Comparison of ENCODE assay signal across 16 cellular contexts in genomic region chr2:226669905-226670304, GRCh38.
DNase-seq lines count a peak whose midpoint lies in the region; ATAC-seq and TF ChIP-seq lines count a peak whose summit lies in the region.
"Had no signal": no experiment of that assay in that cellular context is flagged by ENCODE, and none has a peak within 500 bp of the region (broad histone marks: within the 10 kb centered on the region; RNA-seq: fewer than 3 reads in every experiment).

No MANE protein-coding gene starts in this region.

- ATAC-seq in GM18870 (IDR thresholded peaks at IDR 0.05; ENCODE audit: unreplicated experiment), result peak; percentile 59
- peak; percentile 77 for ATAC-seq in GM21526 (IDR thresholded peaks at IDR 0.05; ENCODE audit: low FRiP score, unreplicated experiment)
- peak; percentile 59 for ATAC-seq in HG03280 (IDR thresholded peaks at IDR 0.05; ENCODE audit: unreplicated experiment)
- peak; percentile 31 for ATAC-seq in memory B cell (ENCODE audit: low read depth)
- no peak for ATAC-seq in activated CD8-positive, alpha-beta T cell treated with anti-CD3 and anti-CD28 coated beads for 36 hours

- H3K4me1 Mint-ChIP-seq in memory B cell, result peaks cover 3% of the 10 kb centered on the region
- peaks cover 3% of the 10 kb centered on the region for H3K4me1 Mint-ChIP-seq in activated CD8-positive, alpha-beta T cell treated with anti-CD3 and anti-CD28 coated beads for 36 hours (ENCODE audit: low read depth)

- no peak for TF ChIP-seq POLR2A in lower leg skin (IDR thresholded peaks at IDR 0.05)

- intact Hi-C loops in activated CD8-positive, alpha-beta T cell treated with anti-CD3 and anti-CD28 coated beads for 36 hours (cut with micrococcal nuclease), result no loop called here
- intact Hi-C loops in lower leg skin (cut with DNase I; ENCODE audit: low total_unique reads), result no loop called here

- H3K4me3 Mint-ChIP-seq in memory B cell, result no peak overlapping the region
- H3K4me3 Mint-ChIP-seq in activated CD8-positive, alpha-beta T cell treated with anti-CD3 and anti-CD28 coated beads for 36 hours, result no peak overlapping the region
- H3K4me3 Mint-ChIP-seq: activated CD4-positive, alpha-beta T cell treated with anti-CD3 and anti-CD28 coated beads, Interleukin-2, amount 10 ng/mL, durations not matched to agents 24 days and 14 days; T-helper 2 cell treated with Interferon-gamma antibody and Interleukin-4, amounts not matched to agents 5 μg/mL and 100 μg/mL, for 36 hours had no signal

- H3K27me3 Mint-ChIP-seq in memory B cell, result peaks cover 12% of the 10 kb centered on the region
- peaks cover 14% of the 10 kb centered on the region for H3K27me3 Mint-ChIP-seq in activated CD8-positive, alpha-beta T cell treated with anti-CD3 and anti-CD28 coated beads for 36 hours

- H3K27ac Mint-ChIP-seq in memory B cell, result no peak overlapping the region
- no peak overlapping the region for H3K27ac Mint-ChIP-seq in activated CD8-positive, alpha-beta T cell treated with anti-CD3 and anti-CD28 coated beads for 36 hours
- H3K27ac Mint-ChIP-seq: activated CD4-positive, alpha-beta T cell treated with anti-CD3 and anti-CD28 coated beads, Interleukin-2, amount 10 ng/mL, durations not matched to agents 24 days and 14 days; T-helper 2 cell treated with Interferon-gamma antibody and Interleukin-4, amounts not matched to agents 5 μg/mL and 100 μg/mL, for 36 hours had no signal

- H3K9me3 Mint-ChIP-seq in memory B cell, result no peaks in the 10 kb centered on the region
- H3K9me3 Mint-ChIP-seq in activated CD8-positive, alpha-beta T cell treated with anti-CD3 and anti-CD28 coated beads for 36 hours, result no peaks in the 10 kb centered on the region
- H3K9me3 Mint-ChIP-seq: T-helper 2 cell treated with Interferon-gamma antibody and Interleukin-4, amounts not matched to agents 5 μg/mL and 100 μg/mL, for 36 hours had no signal

- POLR2A ChIA-PET in activated CD8-positive, alpha-beta T cell treated with anti-CD3 and anti-CD28 coated beads for 36 hours (lab: Charles Lee), result no interaction called here

- H3K4me3 ChIP-seq in lower leg skin (ENCODE audit: low read depth, poor library complexity, severe bottlenecking), result no peak overlapping the region
- H3K4me3 ChIP-seq: heart left ventricle, prostate gland had no signal

- no peak for DNase-seq in memory B cell (ENCODE audit: low spot score in 2 of 2)
- no peak for DNase-seq in activated CD8-positive, alpha-beta T cell treated with anti-CD3 and anti-CD28 coated beads for 36 hours
- no peak for DNase-seq in DMS153 treated with DMSO at 0.1 percent for 48 hours (lab: John Stamatoyannopoulos, UW; ENCODE audit: unreplicated experiment)
- no peak for DNase-seq in activated CD4-positive, alpha-beta T cell treated with anti-CD3 and anti-CD28 coated beads for 48 hours
- no peak for DNase-seq in lower leg skin (ENCODE audit: low spot score in 2 of 2)
- DNase-seq: activated CD4-positive, alpha-beta T cell treated with anti-CD3 and anti-CD28 coated beads, Interleukin-2, amount 10 ng/mL, durations not matched to agents 24 days and 14 days; activated T-cell treated with anti-CD3 and anti-CD28 coated beads, Interleukin-2, amount 50 U/mL, for 48 hours; heart left ventricle; NCI-H2029 treated with DMSO at 0.1 percent for 48 hours; NCI-H69; stimulated activated CD4-positive, alpha-beta T cell treated with anti-CD3 and anti-CD28 coated beads, Interleukin-15, amount 100 ng/mL, for 24 hours had no signal

- no peak for TF ChIP-seq CTCF in activated CD8-positive, alpha-beta T cell treated with anti-CD3 and anti-CD28 coated beads for 36 hours (IDR thresholded peaks at IDR 0.05)
- TF ChIP-seq CTCF in lower leg skin (IDR thresholded peaks at IDR 0.05), result no peak

- no peaks in the 10 kb centered on the region for H3K36me3 Mint-ChIP-seq in memory B cell
- no peaks in the 10 kb centered on the region for H3K36me3 Mint-ChIP-seq in activated CD8-positive, alpha-beta T cell treated with anti-CD3 and anti-CD28 coated beads for 36 hours (ENCODE audit: low read depth)

- 86 to 89% methylated on average over 3 of the region's 3 CpGs for WGBS in lower leg skin, 2 donors

- CTCF ChIA-PET in activated CD8-positive, alpha-beta T cell treated with anti-CD3 and anti-CD28 coated beads for 36 hours (lab: Charles Lee), result no interaction called here
